Comparison of ENCODE assay signal across 13 cellular contexts in genomic region chr3:48851407-48851806, GRCh38. TPM values are rescaled to one million over a fixed set of nuclear protein-coding genes. Genes with fewer than 3 reads are reported as not detected.
DNase-seq lines count a peak whose midpoint lies in the region; ATAC-seq lines count a peak whose summit lies in the region.
"Had no signal": no experiment of that assay in that cellular context is flagged by ENCODE, and none has a peak within 500 bp of the region (broad histone marks: within the 10 kb centered on the region; RNA-seq: fewer than 3 reads in every experiment).

No MANE protein-coding gene starts in this region.

- peak; percentile 85 for DNase-seq in DMS 273 (lab: John Stamatoyannopoulos, UW; ENCODE audit: unreplicated experiment)
- no peak for DNase-seq in DMS 273 treated with DMSO at 0.1 percent for 48 hours (lab: John Stamatoyannopoulos, UW)
- peak; percentile 27 for DNase-seq in NCI-H82 treated with DMSO at 0.1 percent for 48 hours (lab: John Stamatoyannopoulos, UW; ENCODE audit: unreplicated experiment)
- DNase-seq in fibroblast of gingiva (ENCODE audit: low read depth) = peak; percentile 14
- peak; percentile 41 to 79 for DNase-seq in trophoblast cell
- no peak for DNase-seq in DMS114 treated with DMSO at 0.1 percent for 48 hours (lab: John Stamatoyannopoulos, UW; ENCODE audit: unreplicated experiment)
- no peak for DNase-seq in activated naive CD4-positive, alpha-beta T cell (lab: John Stamatoyannopoulos, UW)
- DNase-seq: activated CD8-positive, alpha-beta memory T cell treated with anti-CD3 and anti-CD28 coated beads for 24 hours; gastrocnemius medialis; NCI-H1694 had no signal

- no peak overlapping the region for H4K91ac ChIP-seq in trophoblast cell (ENCODE audit: low read depth, low read length)

- H3K27me3 ChIP-seq in trophoblast cell (ENCODE audit: insufficient read depth, low read length) = no peaks in the 10 kb centered on the region
- H3K27me3 ChIP-seq: gastrocnemius medialis had no signal

- no peak overlapping the region for H3K14ac ChIP-seq in trophoblast cell (ENCODE audit: low read length)

- no peak overlapping the region for H3K4me2 ChIP-seq in trophoblast cell (ENCODE audit: low read length)

- no peak overlapping the region for H3K18ac ChIP-seq in trophoblast cell (ENCODE audit: low read length)

- no peak overlapping the region for H4K12ac ChIP-seq in trophoblast cell (ENCODE audit: low read depth, low read length)

- H3K23ac ChIP-seq in trophoblast cell (ENCODE audit: low read length) = no peak overlapping the region

- no peaks in the 10 kb centered on the region for H3K4me1 ChIP-seq in trophoblast cell (ENCODE audit: control insufficient read depth in 1 of 2, insufficient read depth in 2 of 2, low read length in 2 of 2)

- no peaks in the 10 kb centered on the region for H3K9me3 ChIP-seq in trophoblast cell (ENCODE audit: insufficient read depth, low read depth, low read length)
- H3K9me3 ChIP-seq: gastrocnemius medialis had no signal

- no peak overlapping the region for H2AK5ac ChIP-seq in trophoblast cell (ENCODE audit: low read length)

- peaks cover 3% of the 10 kb centered on the region for H3K79me1 ChIP-seq in trophoblast cell (ENCODE audit: low read length)

- H3K27ac ChIP-seq in trophoblast cell (ENCODE audit: low read depth, low read length) = no peak overlapping the region
- H3K27ac ChIP-seq: 22Rv1 had no signal

- H3K79me2 ChIP-seq in trophoblast cell (ENCODE audit: control insufficient read depth, insufficient read depth, low read length, poor library complexity) = peaks cover 5% of the 10 kb centered on the region

- no peak overlapping the region for H4K8ac ChIP-seq in trophoblast cell (ENCODE audit: low read depth, low read length)

- no peak overlapping the region for H3K4ac ChIP-seq in trophoblast cell (ENCODE audit: low read depth, low read length)

- H2BK120ac ChIP-seq in trophoblast cell (ENCODE audit: insufficient read depth, low read length, poor library complexity) = no peak overlapping the region

- H3K4me3 ChIP-seq in trophoblast cell (ENCODE audit: low read depth, low read length) = no peak overlapping the region
- H3K4me3 ChIP-seq: gastrocnemius medialis, lung had no signal

- H2BK12ac ChIP-seq in trophoblast cell (ENCODE audit: low read length) = no peak overlapping the region

- no peak overlapping the region for H2BK5ac ChIP-seq in trophoblast cell (ENCODE audit: low read depth, low read length, poor library complexity)

- WGBS in trophoblast cell (ENCODE audit: extremely low coverage, insufficient coverage, insufficient read length) = no CpG with 5 or more reads among the region's 3 CpGs

- no peak overlapping the region for H2AFZ ChIP-seq in trophoblast cell (ENCODE audit: insufficient read depth, low read length, poor library complexity)

- no peak for ATAC-seq in GM19395 (IDR thresholded peaks at IDR 0.05; ENCODE audit: unreplicated experiment)
- ATAC-seq: gastrocnemius medialis had no signal

- no peak overlapping the region for H3K9ac ChIP-seq in trophoblast cell (ENCODE audit: low read length)

- no peaks in the 10 kb centered on the region for H3K36me3 ChIP-seq in trophoblast cell (ENCODE audit: control insufficient read depth in 1 of 2, insufficient read depth in 2 of 2, low read length in 2 of 2)
- H3K36me3 ChIP-seq: gastrocnemius medialis had no signal

RNA-seq across cellular contexts. Expression of gene PRKAR2A, which starts 3.7 kb away (rescaled TPM):
- 26.0 and 26.3 TPM in 2 replicates for polyA plus RNA-seq in trophoblast cell (2013)

RNA-seq across cellular contexts. Expression of gene SLC25A20, which starts 47.3 kb away (rescaled TPM):
- 5.4 and 6.0 TPM in 2 replicates for polyA plus RNA-seq in trophoblast cell (2013)

Comparison
In these comparisons a context has a peak if more than half of its experiments do, and no peak if none do; other contexts are left out.
1. DNase-seq: peak in DMS 273 (single experiment), NCI-H82 treated with DMSO at 0.1 percent for 48 hours (single experiment), fibroblast of gingiva (single experiment) and trophoblast cell (2 of 2); none in DMS 273 treated with DMSO at 0.1 percent for 48 hours (single experiment), DMS114 treated with DMSO at 0.1 percent for 48 hours (single experiment) and activated naive CD4-positive, alpha-beta T cell (0 of 4).